In the genomic region with DNA sequence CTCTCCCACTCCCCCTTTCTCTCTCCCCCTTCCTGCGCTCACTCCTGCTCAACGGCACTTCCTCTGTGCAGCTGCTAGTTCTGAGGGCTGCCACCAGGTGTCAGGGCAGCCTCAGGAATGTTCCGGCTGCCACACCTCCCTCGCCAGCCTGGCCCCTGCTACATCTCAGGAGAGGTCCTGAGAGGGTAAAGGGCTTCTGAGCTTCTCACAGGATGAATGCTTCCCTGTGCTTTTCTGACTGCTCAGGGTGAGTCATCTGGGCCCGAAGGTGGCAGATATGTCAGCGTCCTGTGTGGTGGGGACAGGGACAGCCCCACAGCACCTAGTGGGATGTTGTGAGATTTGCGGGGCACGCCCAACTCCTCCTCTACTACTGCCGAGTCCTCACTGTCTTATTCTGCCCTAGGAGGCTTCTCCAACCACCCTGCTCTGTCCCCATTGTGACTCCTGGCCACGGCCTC, we compare ENCODE assay signal across 8 cellular contexts. TPM values are rescaled to one million over a fixed set of nuclear protein-coding genes. Genes with fewer than 3 reads are reported as not detected.
DNase-seq lines count a peak whose midpoint lies in the region; ATAC-seq, FAIRE-seq and TF ChIP-seq lines count a peak whose summit lies in the region.

No MANE protein-coding gene starts in this region.

- H3K4me1 ChIP-seq in A549 = no peaks in the 10 kb centered on the region
- H3K4me1 ChIP-seq in ascending aorta = no peaks in the 10 kb centered on the region

- TF ChIP-seq EP300 in A549 (IDR thresholded peaks at IDR 0.05) = no peak

- H3K4me3 ChIP-seq in A549 (no peak overlapping the region), ascending aorta (no peak overlapping the region)

- ATAC-seq in A549 = peak; percentile 84 to 93
- peak; percentile 67 for ATAC-seq in GM18499 (IDR thresholded peaks at IDR 0.05; ENCODE audit: insufficient read depth, unreplicated experiment)
- peak; percentile 87 for ATAC-seq in HG02870 (IDR thresholded peaks at IDR 0.05; ENCODE audit: unreplicated experiment)

- no peak overlapping the region for H3K4me2 ChIP-seq in A549

- POLR2A ChIA-PET in A549 (lab: Yijun Ruan, JAX) = no interaction called here

- FAIRE-seq in A549 (lab: Jason Lieb, UNC) = no peak

- TF ChIP-seq RAD21 in A549 (conservative IDR thresholded peaks at IDR 0.05 in 1 of 2, IDR thresholded peaks at IDR 0.05 in 1 of 2) = peak; percentile 95

- peak; percentile 65 to 72 for DNase-seq in A549 (ENCODE audit: low read depth in 1 of 2, low spot score in 1 of 2)
- DNase-seq in NCI-H1417 treated with DMSO at 0.1 percent for 48 hours (lab: John Stamatoyannopoulos, UW) = peak; percentile 9
- DNase-seq in T-helper 9 cell = peak; percentile 41
- DNase-seq in ascending aorta (ENCODE audit: low spot score in 2 of 2) = no peak
- DNase-seq in iPS DF 19.7 (ENCODE audit: low read depth, low spot score) = peak; percentile 35
- DNase-seq in stimulated activated CD4-positive, alpha-beta T cell treated with anti-CD3 and anti-CD28 coated beads, Interleukin-15, amount 100 ng/mL, for 24 hours = peak; percentile 91

- no peaks in the 10 kb centered on the region for H3K27me3 ChIP-seq in ascending aorta

- no peak overlapping the region for H3K27ac ChIP-seq in A549
- H3K27ac ChIP-seq in ascending aorta = no peak overlapping the region

- peaks cover 3 to 15% of the 10 kb centered on the region in 2 donors for H3K36me3 ChIP-seq in ascending aorta

- no peak for TF ChIP-seq POLR2A in A549 (IDR thresholded peaks at IDR 0.05; ENCODE audit: low read length)

- TF ChIP-seq CTCF in A549 (IDR thresholded peaks at IDR 0.05) = peak; percentile 94
- peak; percentile 54 to 74 (median 64) for TF ChIP-seq CTCF in ascending aorta (IDR thresholded peaks at IDR 0.05)

- CTCF ChIA-PET in A549 (lab: Yijun Ruan, JAX) = interaction anchor here (0.6 to 3.9 kb wide), 18 partner anchors 10 to 647 kb away, joined by 3 to 26 read pairs (median 5); a partner anchor contains a TSS

- H3K9me3 ChIP-seq in A549 = no peaks in the 10 kb centered on the region
- H3K9me3 ChIP-seq in ascending aorta = no peaks in the 10 kb centered on the region

- WGBS in A549 (ENCODE audit: missing lambda C conversion rate) = 35% methylated on average over 9 of the region's 10 CpGs

- intact Hi-C loops in ascending aorta (cut with DNase I) = loop anchor here (5.0 kb wide), 1 partner anchor 338 kb away; a partner anchor contains a TSS

TF ChIP-seq in A549, 52 proteins besides CTCF, POLR2A, EP300 and RAD21:
- TF ChIP-seq MAZ (IDR thresholded peaks at IDR 0.05; ENCODE audit: borderline replicate concordance, low read depth, low read length) = no peak
- TF ChIP-seq, protein P1, sequence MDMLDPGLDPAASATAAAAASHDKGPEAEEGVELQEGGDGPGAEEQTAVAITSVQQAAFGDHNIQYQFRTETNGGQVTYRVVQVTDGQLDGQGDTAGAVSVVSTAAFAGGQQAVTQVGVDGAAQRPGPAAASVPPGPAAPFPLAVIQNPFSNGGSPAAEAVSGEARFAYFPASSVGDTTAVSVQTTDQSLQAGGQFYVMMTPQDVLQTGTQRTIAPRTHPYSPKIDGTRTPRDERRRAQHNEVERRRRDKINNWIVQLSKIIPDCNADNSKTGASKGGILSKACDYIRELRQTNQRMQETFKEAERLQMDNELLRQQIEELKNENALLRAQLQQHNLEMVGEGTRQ (IDR thresholded peaks at IDR 0.05) = no peak
- TF ChIP-seq MAFK (IDR thresholded peaks at IDR 0.05; ENCODE audit: partially characterized antibody) = no peak
- TF ChIP-seq EHF (CRISPR knock-in tag; IDR thresholded peaks at IDR 0.05) = no peak
- peak; percentile 76 for TF ChIP-seq SMC3 (IDR thresholded peaks at IDR 0.05)
- TF ChIP-seq GATA3 (IDR thresholded peaks at IDR 0.05; ENCODE audit: borderline replicate concordance) = no peak

RNA-seq across cellular contexts. Expression of a gene that starts 49.0 kb away (rescaled TPM):
- polyA plus RNA-seq in A549 (2011; rRNA removed) (70.6 and 76.6 TPM in 2 replicates), A549 (2017; fragmentation: RNase III; extraction: RNeasy Plus Mini Kit Qiagen cat#74134 plus additional on column Dnase treatment) (54.4 to 57.5 TPM (median 57.0 TPM) in 3 replicates)
- 68.4 and 105 TPM in 2 replicates for polyA plus RNA-seq in A549 (2012; cell fraction: cytosol; rRNA removed)
- polyA plus RNA-seq in A549 (2012; cell fraction: nucleus; rRNA removed) = 29.6 and 35.5 TPM in 2 replicates
- polyA minus RNA-seq in A549 (2011; rRNA and poly(A)+ RNA removed) = 78.0 and 89.8 TPM in 2 replicates
- 61.7 TPM for total RNA-seq in ascending aorta

RNA-seq across cellular contexts. Expression of a gene that starts 55.2 kb away (rescaled TPM):
- polyA plus RNA-seq in A549 (2011; rRNA removed) (0.07 and 0.10 TPM in 2 replicates), A549 (2017; fragmentation: RNase III; extraction: RNeasy Plus Mini Kit Qiagen cat#74134 plus additional on column Dnase treatment) (0.05 to 0.11 TPM (median 0.05 TPM) in 3 replicates)
- 0.03 TPM in 2 replicates for polyA plus RNA-seq in A549 (2012; cell fraction: cytosol; rRNA removed)
- 0.01 and 0.02 TPM in 2 replicates for polyA plus RNA-seq in A549 (2012; cell fraction: nucleus; rRNA removed)
- polyA minus RNA-seq in A549 (2011; rRNA and poly(A)+ RNA removed) = 0.15 and 0.50 TPM in 2 replicates
- not detected for total RNA-seq in ascending aorta

Comparison
In these comparisons a context has a peak if more than half of its experiments do, and no peak if none do; other contexts are left out.
1. DNase-seq: peak in A549 (2 of 2), NCI-H1417 treated with DMSO at 0.1 percent for 48 hours (single experiment), T-helper 9 cell (single experiment), iPS DF 19.7 (single experiment) and stimulated activated CD4-positive, alpha-beta T cell treated with anti-CD3 and anti-CD28 coated beads, Interleukin-15, amount 100 ng/mL, for 24 hours (single experiment); none in ascending aorta (0 of 2).
2. Peak in every context shown above with its lines, with median percentiles within 50 percentile points of each other: ATAC-seq.